ENCODE assay signal across 8 cellular contexts in genomic region chr19:57823155-57823554, GRCh38. TPM values are rescaled to one million over a fixed set of nuclear protein-coding genes. Genes with fewer than 3 reads are reported as not detected.
A peak's percentile ranks its signal among the peaks of the same experiment; 100 is the strongest.
DNase-seq lines count a peak whose midpoint lies in the region; ATAC-seq, FAIRE-seq and TF ChIP-seq lines count a peak whose summit lies in the region.
"Not testable (repeated sequence)": the region's sequence is repeated elsewhere in the genome, so short reads cannot be mapped to it uniquely, and the experiment has no call there.

No MANE protein-coding gene starts in this region.

- not testable (repeated sequence) for H3K9me3 ChIP-seq in CD4-positive, alpha-beta T cell (ENCODE audit: control insufficient read depth, low read length); T-helper 17 cell (ENCODE audit: control insufficient read depth, low read length, poor library complexity, severe bottlenecking); HepG2 (ENCODE audit: low read length)

- peaks cover 2 to 15% of the 10 kb centered on the region in 2 experiments; a peak in 2 of 5 replicates for H3K36me3 ChIP-seq in HepG2 (replicated peaks in 1 of 2; ENCODE audit: control insufficient read depth in 1 of 2, insufficient read depth in 2 of 2, low read length in 2 of 2)

- H2AFZ ChIP-seq in HepG2 (ENCODE audit: low read length) = not testable (repeated sequence)

- not testable (repeated sequence) for TF ChIP-seq POLR2A in HepG2 (IDR thresholded peaks at IDR 0.05; ENCODE audit: insufficient read depth in 1 of 2, low read depth in 2 of 2, low read length in 2 of 2)

- peak overlapping the region; percentile 43 for H3K27ac Mint-ChIP-seq in CD4-positive, alpha-beta T cell
- H3K27ac Mint-ChIP-seq in HFFc6 (peak overlapping the region; percentile 48; the same call in 1 of the 2 replicates), T-helper 17 cell (peak overlapping the region; percentile 79)
- peak overlapping the region; percentile 37 for H3K27ac Mint-ChIP-seq in central memory CD8-positive, alpha-beta T cell (ENCODE audit: low read depth)
- not testable (repeated sequence) for H3K27ac Mint-ChIP-seq in neural crest cell (ENCODE audit: unreplicated experiment)
- peak overlapping the region; percentile 37 for H3K27ac Mint-ChIP-seq in stimulated activated naive CD8-positive, alpha-beta T cell treated with anti-CD3 and anti-CD28 coated beads, Interleukin-15, Interleukin-2, amounts not matched to agents 100 ng/mL and 50 ng/mL, for 24 hours

- ATAC-seq in CD4-positive, alpha-beta T cell (ENCODE audit: poor library complexity); T-helper 17 cell; activated T-cell treated with anti-CD3 and anti-CD28 coated beads, Interleukin-2, amount 50 U/mL, for 4 hours; central memory CD8-positive, alpha-beta T cell (replicated peaks; ENCODE audit: extremely low read depth, poor library complexity, severe bottlenecking); HepG2: not testable (repeated sequence)

- peaks cover 16% of the 10 kb centered on the region; the same call in 1 of the 2 replicates for H4K20me1 ChIP-seq in HepG2 (ENCODE audit: insufficient read depth, low read length)

- H3K9me3 Mint-ChIP-seq in CD4-positive, alpha-beta T cell; HFFc6; activated T-cell treated with anti-CD3 and anti-CD28 coated beads, Interleukin-2, amount 50 U/mL, for 4 hours; central memory CD8-positive, alpha-beta T cell; neural crest cell; stimulated activated naive CD8-positive, alpha-beta T cell treated with anti-CD3 and anti-CD28 coated beads, Interleukin-15, Interleukin-2, amounts not matched to agents 100 ng/mL and 50 ng/mL, for 24 hours: not testable (repeated sequence)

- intact Hi-C loops in CD4-positive, alpha-beta T cell (cut with DNase I, micrococcal nuclease) = not testable (repeated sequence)
- intact Hi-C loops in HepG2 (cut with micrococcal nuclease; ENCODE audit: unreplicated experiment) = loop anchor here (10.0 kb wide), 1 partner anchor 332 kb away; the partner anchor contains the start of gene ZNF329

- WGBS in HepG2 (ENCODE audit: low lambda C conversion rate) = 74% methylated on average over 2 of the region's 2 CpGs

- TF ChIP-seq RAD21 in HepG2 (CRISPR knock-in tag; IDR thresholded peaks at IDR 0.05) = not testable (repeated sequence)

- H3K79me2 ChIP-seq in HepG2 (ENCODE audit: insufficient read depth, low read length) = peaks cover 75% of the 10 kb centered on the region

- not testable (repeated sequence) for H3K27me3 Mint-ChIP-seq in CD4-positive, alpha-beta T cell; HFFc6 (ENCODE audit: insufficient read depth); T-helper 17 cell; activated T-cell treated with anti-CD3 and anti-CD28 coated beads, Interleukin-2, amount 50 U/mL, for 4 hours (ENCODE audit: low read depth); central memory CD8-positive, alpha-beta T cell; neural crest cell (ENCODE audit: low read depth); stimulated activated naive CD8-positive, alpha-beta T cell treated with anti-CD3 and anti-CD28 coated beads, Interleukin-15, Interleukin-2, amounts not matched to agents 100 ng/mL and 50 ng/mL, for 24 hours

- BruUV-seq in HepG2 (replicated peaks; lab: Mats Ljungman, UMichigan) = not testable (repeated sequence)

- H3K4me2 ChIP-seq in HepG2 (ENCODE audit: low read depth, low read length) = peak overlapping the region; percentile 52

- H3K27me3 ChIP-seq in CD4-positive, alpha-beta T cell (ENCODE audit: control insufficient read depth, insufficient read depth, low read length); HepG2 (ENCODE audit: control insufficient read depth in 1 of 2, insufficient read depth in 2 of 2, low read length in 2 of 2): not testable (repeated sequence)

- H3K4me1 ChIP-seq in HepG2 (ENCODE audit: insufficient read depth, low read length) = peaks cover 63% of the 10 kb centered on the region

- not testable (repeated sequence) for DNase-seq in CD4-positive, alpha-beta T cell; HFFc6; T-helper 17 cell; activated T-cell treated with anti-CD3 and anti-CD28 coated beads, Interleukin-2, amount 50 U/mL, for 4 hours; central memory CD8-positive, alpha-beta T cell (ENCODE audit: low spot score in 2 of 2); HepG2 (ENCODE audit: low spot score); neural crest cell (ENCODE audit: low read depth, low spot score)

- H3K27ac ChIP-seq in CD4-positive, alpha-beta T cell (ENCODE audit: low read depth, low read length); HepG2 (ENCODE audit: extremely low read length, insufficient read depth, low read length): not testable (repeated sequence)

- H3K4me3 ChIP-seq in HepG2 (replicated peaks in 1 of 3; ENCODE audit: insufficient read depth in 1 of 3, low read depth in 2 of 3, low read length in 3 of 3) = not testable (repeated sequence)

- H3K4me1 Mint-ChIP-seq in CD4-positive, alpha-beta T cell (ENCODE audit: low read depth) = peaks cover 60% of the 10 kb centered on the region
- H3K4me1 Mint-ChIP-seq in HFFc6 (ENCODE audit: low read depth) (peaks cover 34% of the 10 kb centered on the region), T-helper 17 cell (peaks cover 50% of the 10 kb centered on the region), neural crest cell (peaks cover 33% of the 10 kb centered on the region)
- peaks cover 56% of the 10 kb centered on the region for H3K4me1 Mint-ChIP-seq in activated T-cell treated with anti-CD3 and anti-CD28 coated beads, Interleukin-2, amount 50 U/mL, for 4 hours (ENCODE audit: low read depth)
- peaks cover 54% of the 10 kb centered on the region for H3K4me1 Mint-ChIP-seq in central memory CD8-positive, alpha-beta T cell
- H3K4me1 Mint-ChIP-seq in stimulated activated naive CD8-positive, alpha-beta T cell treated with anti-CD3 and anti-CD28 coated beads, Interleukin-15, Interleukin-2, amounts not matched to agents 100 ng/mL and 50 ng/mL, for 24 hours (ENCODE audit: low read depth) = peaks cover 58% of the 10 kb centered on the region

- POLR2A ChIA-PET in CD4-positive, alpha-beta T cell (lab: Charles Lee); HepG2 (lab: Yijun Ruan, JAX): not testable (repeated sequence)

- in situ Hi-C loops in HepG2 (cut with HindIII; ENCODE audit: extremely low pct_ligation_motif_present, low pct_unique_long_range_greater_than_20kb) = not testable (repeated sequence)

- TF ChIP-seq EP300 in HepG2 (IDR thresholded peaks at IDR 0.05; ENCODE audit: low read depth in 2 of 2, low read length in 2 of 2); HepG2 (CRISPR knock-in tag; IDR thresholded peaks at IDR 0.05; ENCODE audit: borderline replicate concordance): not testable (repeated sequence)

- H3K9ac ChIP-seq in HepG2 (ENCODE audit: insufficient read depth, low read depth, low read length) = not testable (repeated sequence)

- H3K4me3 Mint-ChIP-seq in CD4-positive, alpha-beta T cell = peak overlapping the region; percentile 47
- not testable (repeated sequence) for H3K4me3 Mint-ChIP-seq in HFFc6; T-helper 17 cell; central memory CD8-positive, alpha-beta T cell
- peak overlapping the region; percentile 3 for H3K4me3 Mint-ChIP-seq in activated T-cell treated with anti-CD3 and anti-CD28 coated beads, Interleukin-2, amount 50 U/mL, for 4 hours
- peak overlapping the region; percentile 47 for H3K4me3 Mint-ChIP-seq in neural crest cell
- H3K4me3 Mint-ChIP-seq in stimulated activated naive CD8-positive, alpha-beta T cell treated with anti-CD3 and anti-CD28 coated beads, Interleukin-15, Interleukin-2, amounts not matched to agents 100 ng/mL and 50 ng/mL, for 24 hours = peak overlapping the region; percentile 45

- not testable (repeated sequence) for TF ChIP-seq CTCF in CD4-positive, alpha-beta T cell (IDR thresholded peaks at IDR 0.05); HFFc6 (IDR thresholded peaks at IDR 0.05); HepG2 (CRISPR knock-in tag; IDR thresholded peaks at IDR 0.05); neural crest cell (conservative IDR thresholded peaks at IDR 0.05)

- H3K36me3 Mint-ChIP-seq in CD4-positive, alpha-beta T cell (ENCODE audit: low read depth) = peaks cover 62% of the 10 kb centered on the region
- H3K36me3 Mint-ChIP-seq in HFFc6 (ENCODE audit: low read depth) = peaks cover 51% of the 10 kb centered on the region
- H3K36me3 Mint-ChIP-seq in T-helper 17 cell (ENCODE audit: low read depth) = not testable (repeated sequence)
- peaks cover 34% of the 10 kb centered on the region for H3K36me3 Mint-ChIP-seq in activated T-cell treated with anti-CD3 and anti-CD28 coated beads, Interleukin-2, amount 50 U/mL, for 4 hours (ENCODE audit: insufficient read depth)
- H3K36me3 Mint-ChIP-seq in central memory CD8-positive, alpha-beta T cell (ENCODE audit: insufficient read depth) = peaks cover 23% of the 10 kb centered on the region
- peaks cover 14% of the 10 kb centered on the region for H3K36me3 Mint-ChIP-seq in neural crest cell (ENCODE audit: low read depth)
- H3K36me3 Mint-ChIP-seq in stimulated activated naive CD8-positive, alpha-beta T cell treated with anti-CD3 and anti-CD28 coated beads, Interleukin-15, Interleukin-2, amounts not matched to agents 100 ng/mL and 50 ng/mL, for 24 hours (ENCODE audit: low read depth) = peaks cover 58% of the 10 kb centered on the region

- FAIRE-seq in HepG2 (lab: Jason Lieb, UNC) = not testable (repeated sequence)

- CTCF ChIA-PET in CD4-positive, alpha-beta T cell (lab: Charles Lee); HepG2 (lab: Yijun Ruan, JAX; ENCODE audit: low intra/inter-chr PET ratio, low total read pairs): not testable (repeated sequence)

RNA-seq across cellular contexts. Expression of gene ZNF587B, which starts 6.9 kb away (rescaled TPM):
- total RNA-seq in CD4-positive, alpha-beta T cell = 10 to 100 TPM; 23.0 to 23.8 TPM
- total RNA-seq in HFFc6 (2021; fragmentation: NEBNext Ultra II Directional; extraction: Animal tissue kit (Norgen Biotek cat#: 25700)) = 10 to 100 TPM in 1 of 6 experiments, 1 to 10 TPM in 5; 7.8 to 10.7 (median 9.4) TPM
- total RNA-seq in T-helper 17 cell (10 to 100 TPM; 19.0 to 23.3 TPM), HepG2 (2016; rRNA removed; fragmentation: Illumina TruSeq; extraction: Trizol) (29.9 and 33.6 TPM in 2 replicates), neural crest cell (21.6 and 22.6 TPM in 2 replicates)
- 10 to 100 TPM; 22.6 to 29.1 (median 27.9) TPM for total RNA-seq in activated T-cell treated with anti-CD3 and anti-CD28 coated beads, Interleukin-2, amount 50 U/mL, for 4 hours
- 3.1 TPM in 2 replicates for total RNA-seq in HepG2 (2016; cell fraction: cytosol; rRNA removed; fragmentation: Illumina TruSeq; extraction: Trizol; ENCODE audit: low read depth)
- 29.5 and 35.3 TPM in 2 replicates for total RNA-seq in HepG2 (2016; cell fraction: insoluble cytoplasmic fraction; rRNA removed; fragmentation: Illumina TruSeq; extraction: Trizol)
- 14.9 and 16.5 TPM in 2 replicates for total RNA-seq in HepG2 (2016; cell fraction: membrane; rRNA removed; fragmentation: Illumina TruSeq; extraction: Trizol)
- total RNA-seq in HepG2 (2016; cell fraction: nucleus; rRNA removed; fragmentation: Illumina TruSeq; extraction: Trizol) = 33.7 and 36.4 TPM in 2 replicates
- polyA plus RNA-seq in HepG2 (2011; rRNA removed) = 4.3 and 5.2 TPM in 2 replicates
- 1.6 and 2.6 TPM in 2 replicates for polyA plus RNA-seq in HepG2 (2011; cell fraction: cytosol; rRNA removed)
- polyA plus RNA-seq in HepG2 (2011; cell fraction: nucleus; rRNA removed) = 10.7 and 10.9 TPM in 2 replicates
- polyA plus RNA-seq in HepG2 (2012) = 3.7 and 6.7 TPM in 2 replicates
- 0.78 and 0.85 TPM in 2 replicates for polyA plus RNA-seq in HepG2 (2016; cell fraction: cytosol; fragmentation: Illumina TruSeq; extraction: Trizol; ENCODE audit: low read depth)
- polyA plus RNA-seq in HepG2 (2016; cell fraction: insoluble cytoplasmic fraction; fragmentation: Illumina TruSeq; extraction: Trizol; ENCODE audit: low read depth) = 9.0 and 9.2 TPM in 2 replicates
- 3.8 and 3.9 TPM in 2 replicates for polyA plus RNA-seq in HepG2 (2016; cell fraction: membrane; fragmentation: Illumina TruSeq; extraction: Trizol; ENCODE audit: low read depth)
- 27.7 and 29.1 TPM in 2 replicates for polyA plus RNA-seq in HepG2 (2016; cell fraction: nucleus; fragmentation: Illumina TruSeq; extraction: Trizol; ENCODE audit: insufficient read depth, low read depth)
- 8.5 and 23.1 TPM in 2 replicates for polyA minus RNA-seq in HepG2 (2011; rRNA and poly(A)+ RNA removed; ENCODE audit: low replicate concordance)
- polyA minus RNA-seq in HepG2 (2011; cell fraction: cytosol; rRNA and poly(A)+ RNA removed) = 6.0 and 6.3 TPM in 2 replicates
- polyA minus RNA-seq in HepG2 (2011; cell fraction: nucleus; rRNA and poly(A)+ RNA removed) = 29.7 and 33.8 TPM in 2 replicates

RNA-seq across cellular contexts. Expression of gene ZNF552, which starts 8.4 kb away (rescaled TPM):
- 10 to 100 TPM; 22.2 to 22.3 TPM for total RNA-seq in CD4-positive, alpha-beta T cell
- total RNA-seq in HFFc6 (2021; fragmentation: NEBNext Ultra II Directional; extraction: Animal tissue kit (Norgen Biotek cat#: 25700)) = 1 to 10 TPM; 2.7 to 3.8 (median 3.0) TPM
- total RNA-seq in T-helper 17 cell = 10 to 100 TPM; 11.8 to 12.8 TPM
- 1 to 10 TPM; 6.4 to 7.9 (median 6.6) TPM for total RNA-seq in activated T-cell treated with anti-CD3 and anti-CD28 coated beads, Interleukin-2, amount 50 U/mL, for 4 hours
- 16.3 and 16.6 TPM in 2 replicates for total RNA-seq in HepG2 (2016; rRNA removed; fragmentation: Illumina TruSeq; extraction: Trizol)
- total RNA-seq in HepG2 (2016; cell fraction: cytosol; rRNA removed; fragmentation: Illumina TruSeq; extraction: Trizol; ENCODE audit: low read depth) = 2.7 and 4.8 TPM in 2 replicates
- 16.4 and 17.7 TPM in 2 replicates for total RNA-seq in HepG2 (2016; cell fraction: insoluble cytoplasmic fraction; rRNA removed; fragmentation: Illumina TruSeq; extraction: Trizol)
- 8.6 and 8.9 TPM in 2 replicates for total RNA-seq in HepG2 (2016; cell fraction: membrane; rRNA removed; fragmentation: Illumina TruSeq; extraction: Trizol)
- total RNA-seq in HepG2 (2016; cell fraction: nucleus; rRNA removed; fragmentation: Illumina TruSeq; extraction: Trizol) = 16.0 and 16.1 TPM in 2 replicates
- polyA plus RNA-seq in HepG2 (2011; rRNA removed) = 8.1 and 11.7 TPM in 2 replicates
- polyA plus RNA-seq in HepG2 (2011; cell fraction: cytosol; rRNA removed) = 4.8 and 6.2 TPM in 2 replicates
- 26.1 and 30.1 TPM in 2 replicates for polyA plus RNA-seq in HepG2 (2011; cell fraction: nucleus; rRNA removed)
- polyA plus RNA-seq in HepG2 (2012) = 6.3 and 12.5 TPM in 2 replicates
- 2.3 TPM in 2 replicates for polyA plus RNA-seq in HepG2 (2016; cell fraction: cytosol; fragmentation: Illumina TruSeq; extraction: Trizol; ENCODE audit: low read depth)
- 11.9 and 12.5 TPM in 2 replicates for polyA plus RNA-seq in HepG2 (2016; cell fraction: insoluble cytoplasmic fraction; fragmentation: Illumina TruSeq; extraction: Trizol; ENCODE audit: low read depth)
- polyA plus RNA-seq in HepG2 (2016; cell fraction: membrane; fragmentation: Illumina TruSeq; extraction: Trizol; ENCODE audit: low read depth) = 3.4 and 3.6 TPM in 2 replicates
- polyA plus RNA-seq in HepG2 (2016; cell fraction: nucleus; fragmentation: Illumina TruSeq; extraction: Trizol; ENCODE audit: insufficient read depth, low read depth) = 18.3 and 19.5 TPM in 2 replicates
- 29.3 and 39.6 TPM in 2 replicates for polyA minus RNA-seq in HepG2 (2011; rRNA and poly(A)+ RNA removed; ENCODE audit: low replicate concordance)
- polyA minus RNA-seq in HepG2 (2011; cell fraction: cytosol; rRNA and poly(A)+ RNA removed) = 4.4 and 6.0 TPM in 2 replicates
- polyA minus RNA-seq in HepG2 (2011; cell fraction: nucleus; rRNA and poly(A)+ RNA removed) = 35.4 and 48.9 TPM in 2 replicates
- total RNA-seq in neural crest cell = 7.3 and 8.8 TPM in 2 replicates

RNA-seq across cellular contexts. Expression of gene ZNF587, which starts 26.5 kb away (rescaled TPM):
- 10 to 100 TPM; 37.6 to 41.5 TPM for total RNA-seq in CD4-positive, alpha-beta T cell
- total RNA-seq in HFFc6 (2021; fragmentation: NEBNext Ultra II Directional; extraction: Animal tissue kit (Norgen Biotek cat#: 25700)) = 10 to 100 TPM; 22.6 to 28.6 (median 25.3) TPM
- total RNA-seq in T-helper 17 cell (10 to 100 TPM; 44.1 to 50.4 TPM), HepG2 (2016; rRNA removed; fragmentation: Illumina TruSeq; extraction: Trizol) (17.5 and 22.9 TPM in 2 replicates), neural crest cell (45.4 and 46.1 TPM in 2 replicates)
- 10 to 100 TPM; 17.9 to 22.1 (median 20.8) TPM for total RNA-seq in activated T-cell treated with anti-CD3 and anti-CD28 coated beads, Interleukin-2, amount 50 U/mL, for 4 hours
- 22.5 and 25.4 TPM in 2 replicates for total RNA-seq in HepG2 (2016; cell fraction: cytosol; rRNA removed; fragmentation: Illumina TruSeq; extraction: Trizol; ENCODE audit: low read depth)
- total RNA-seq in HepG2 (2016; cell fraction: insoluble cytoplasmic fraction; rRNA removed; fragmentation: Illumina TruSeq; extraction: Trizol) = 15.1 and 22.8 TPM in 2 replicates
- 13.8 and 14.3 TPM in 2 replicates for total RNA-seq in HepG2 (2016; cell fraction: membrane; rRNA removed; fragmentation: Illumina TruSeq; extraction: Trizol)
- total RNA-seq in HepG2 (2016; cell fraction: nucleus; rRNA removed; fragmentation: Illumina TruSeq; extraction: Trizol) = 17.5 and 22.8 TPM in 2 replicates
- polyA plus RNA-seq in HepG2 (2011; rRNA removed) = 8.7 and 12.6 TPM in 2 replicates
- 2.6 and 3.8 TPM in 2 replicates for polyA plus RNA-seq in HepG2 (2011; cell fraction: cytosol; rRNA removed)
- 28.6 and 29.8 TPM in 2 replicates for polyA plus RNA-seq in HepG2 (2011; cell fraction: nucleus; rRNA removed)
- polyA plus RNA-seq in HepG2 (2012) = 8.0 and 11.1 TPM in 2 replicates
- polyA plus RNA-seq in HepG2 (2016; cell fraction: cytosol; fragmentation: Illumina TruSeq; extraction: Trizol; ENCODE audit: low read depth) = 0.52 and 0.95 TPM in 2 replicates
- 5.2 and 7.9 TPM in 2 replicates for polyA plus RNA-seq in HepG2 (2016; cell fraction: insoluble cytoplasmic fraction; fragmentation: Illumina TruSeq; extraction: Trizol; ENCODE audit: low read depth)
- 0.96 and 2.0 TPM in 2 replicates for polyA plus RNA-seq in HepG2 (2016; cell fraction: membrane; fragmentation: Illumina TruSeq; extraction: Trizol; ENCODE audit: low read depth)
- 41.3 and 44.4 TPM in 2 replicates for polyA plus RNA-seq in HepG2 (2016; cell fraction: nucleus; fragmentation: Illumina TruSeq; extraction: Trizol; ENCODE audit: insufficient read depth, low read depth)
- 26.7 and 28.9 TPM in 2 replicates for polyA minus RNA-seq in HepG2 (2011; rRNA and poly(A)+ RNA removed; ENCODE audit: low replicate concordance)
- 17.4 and 22.9 TPM in 2 replicates for polyA minus RNA-seq in HepG2 (2011; cell fraction: cytosol; rRNA and poly(A)+ RNA removed)
- polyA minus RNA-seq in HepG2 (2011; cell fraction: nucleus; rRNA and poly(A)+ RNA removed) = 21.6 and 30.3 TPM in 2 replicates

RNA-seq across cellular contexts. Expression of gene ZNF586, which starts 53.7 kb away (rescaled TPM):
- total RNA-seq in CD4-positive, alpha-beta T cell = 10 to 100 TPM; 51.1 to 53.4 TPM
- 1 to 10 TPM; 6.4 to 8.8 (median 6.9) TPM for total RNA-seq in HFFc6 (2021; fragmentation: NEBNext Ultra II Directional; extraction: Animal tissue kit (Norgen Biotek cat#: 25700))
- total RNA-seq in T-helper 17 cell = 10 to 100 TPM; 34.8 to 37.7 TPM
- total RNA-seq in activated T-cell treated with anti-CD3 and anti-CD28 coated beads, Interleukin-2, amount 50 U/mL, for 4 hours = 10 to 100 TPM; 14.7 to 17.6 (median 15.5) TPM
- total RNA-seq in HepG2 (2016; rRNA removed; fragmentation: Illumina TruSeq; extraction: Trizol) = 2.1 and 3.4 TPM in 2 replicates
- total RNA-seq in HepG2 (2016; cell fraction: cytosol; rRNA removed; fragmentation: Illumina TruSeq; extraction: Trizol; ENCODE audit: low read depth) = 8.8 and 9.5 TPM in 2 replicates
- total RNA-seq in HepG2 (2016; cell fraction: insoluble cytoplasmic fraction; rRNA removed; fragmentation: Illumina TruSeq; extraction: Trizol) = 1.9 and 3.3 TPM in 2 replicates
- total RNA-seq in HepG2 (2016; cell fraction: membrane; rRNA removed; fragmentation: Illumina TruSeq; extraction: Trizol) = 6.5 and 7.6 TPM in 2 replicates
- total RNA-seq in HepG2 (2016; cell fraction: nucleus; rRNA removed; fragmentation: Illumina TruSeq; extraction: Trizol) = 3.7 and 4.4 TPM in 2 replicates
- 0.50 and 0.89 TPM in 2 replicates for polyA plus RNA-seq in HepG2 (2011; rRNA removed)
- polyA plus RNA-seq in HepG2 (2011; cell fraction: cytosol; rRNA removed) = 0.28 and 0.31 TPM in 2 replicates
- 1.1 and 1.3 TPM in 2 replicates for polyA plus RNA-seq in HepG2 (2011; cell fraction: nucleus; rRNA removed)
- polyA plus RNA-seq in HepG2 (2012) = 0.69 and 1.8 TPM in 2 replicates
- polyA plus RNA-seq in HepG2 (2016; cell fraction: cytosol; fragmentation: Illumina TruSeq; extraction: Trizol; ENCODE audit: low read depth) = 0.43 and 0.46 TPM in 2 replicates
- 1.3 TPM in 2 replicates for polyA plus RNA-seq in HepG2 (2016; cell fraction: insoluble cytoplasmic fraction; fragmentation: Illumina TruSeq; extraction: Trizol; ENCODE audit: low read depth)
- polyA plus RNA-seq in HepG2 (2016; cell fraction: membrane; fragmentation: Illumina TruSeq; extraction: Trizol; ENCODE audit: low read depth) = 0.57 and 0.85 TPM in 2 replicates
- polyA plus RNA-seq in HepG2 (2016; cell fraction: nucleus; fragmentation: Illumina TruSeq; extraction: Trizol; ENCODE audit: insufficient read depth, low read depth) = 2.9 and 3.3 TPM in 2 replicates
- 1.6 and 6.4 TPM in 2 replicates for polyA minus RNA-seq in HepG2 (2011; rRNA and poly(A)+ RNA removed; ENCODE audit: low replicate concordance)
- 0.89 and 1.1 TPM in 2 replicates for polyA minus RNA-seq in HepG2 (2011; cell fraction: cytosol; rRNA and poly(A)+ RNA removed)
- 7.1 and 8.7 TPM in 2 replicates for polyA minus RNA-seq in HepG2 (2011; cell fraction: nucleus; rRNA and poly(A)+ RNA removed)
- total RNA-seq in neural crest cell = 19.6 and 20.1 TPM in 2 replicates
